Comparison of ENCODE assay signal across 7 cellular contexts in the genomic region with DNA sequence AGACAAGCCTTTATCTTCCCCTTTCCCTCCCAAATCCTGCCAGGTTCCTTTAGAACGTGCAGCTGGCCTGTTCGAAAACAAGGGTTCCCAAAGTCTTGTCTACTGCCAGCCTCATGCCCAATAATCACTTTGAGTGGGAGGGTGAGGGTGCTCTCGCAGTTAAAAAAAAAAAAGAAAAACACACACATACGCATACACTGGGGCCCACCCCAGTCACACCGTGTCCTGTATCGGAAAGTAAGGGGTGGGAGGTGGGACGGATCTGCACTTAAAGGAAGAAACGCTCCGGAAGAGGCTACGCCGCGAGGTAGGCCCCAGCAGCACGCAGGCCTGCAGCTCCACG. TPM values are rescaled to one million over a fixed set of nuclear protein-coding genes. Genes with fewer than 3 reads are reported as not detected.
A peak's percentile ranks its signal among the peaks of the same experiment; 100 is the strongest.
DNase-seq lines count a peak whose midpoint lies in the region; TF ChIP-seq lines count a peak whose summit lies in the region.

No MANE protein-coding gene starts in this region.

- peak overlapping the region; percentile 6 for H3K18ac ChIP-seq in neuronal stem cell (ENCODE audit: low read length)

- H2BK5ac ChIP-seq in neuronal stem cell (ENCODE audit: low read length) = no peak overlapping the region

- H3K14ac ChIP-seq in neuronal stem cell (ENCODE audit: low read length) = no peak overlapping the region

- DNase-seq in HFF-Myc (ENCODE audit: extremely low read depth, low read depth) (no peak), RKO (ENCODE audit: low spot score) (peak; percentile 56), dorsolateral prefrontal cortex (no peak), neuronal stem cell (ENCODE audit: low spot score) (no peak), HCEC 1CT (no peak)
- no peak for DNase-seq in central memory CD4-positive, alpha-beta T cell

- H3K4me2 ChIP-seq in neuronal stem cell (ENCODE audit: insufficient read depth, low read length, poor library complexity, severe bottlenecking) = peak overlapping the region; percentile 71

- no peak overlapping the region for H2BK120ac ChIP-seq in neuronal stem cell (ENCODE audit: low read depth, low read length)

- no peak overlapping the region for H3K23ac ChIP-seq in neuronal stem cell (ENCODE audit: low read depth, low read length, poor library complexity)

- no peak overlapping the region for H2BK12ac ChIP-seq in neuronal stem cell (ENCODE audit: low read length)

- no peak overlapping the region for H3K4ac ChIP-seq in neuronal stem cell (ENCODE audit: low read length)

- no peak overlapping the region for H4K8ac ChIP-seq in neuronal stem cell (ENCODE audit: low read depth, low read length)

- H3K4me1 ChIP-seq in neuronal stem cell (ENCODE audit: control insufficient read depth in 2 of 2, insufficient read depth in 1 of 2, low read depth in 1 of 2, low read length in 2 of 2) = peaks cover 6 to 8% of the 10 kb centered on the region in 2 donors

- no peak overlapping the region for H2AK5ac ChIP-seq in neuronal stem cell (ENCODE audit: low read depth, low read length)

- H3K9ac ChIP-seq in neuronal stem cell (ENCODE audit: low read depth, low read length, poor library complexity) = peak overlapping the region; percentile 71

- peaks cover 3 to 44% of the 10 kb centered on the region in 2 donors for H3K36me3 ChIP-seq in neuronal stem cell (replicated peaks in 1 of 2; ENCODE audit: control insufficient read depth in 2 of 2, insufficient read depth in 2 of 2, low read length in 2 of 2)

- intact Hi-C loops in dorsolateral prefrontal cortex (cut with DNase I) = no loop called here

- no peak overlapping the region for H2BK15ac ChIP-seq in neuronal stem cell (ENCODE audit: low read length)

- no peaks in the 10 kb centered on the region for H3K79me1 ChIP-seq in neuronal stem cell (ENCODE audit: low read depth, low read length)

- H3K4me3 ChIP-seq in GM12875 (ENCODE audit: low read depth, low read length) (peak overlapping the region; percentile 65), HFF-Myc (replicated peaks; ENCODE audit: low read depth, low read length) (peak overlapping the region; percentile 91), dorsolateral prefrontal cortex (peak overlapping the region; percentile 53 to 91 (median 78)), neuronal stem cell (ENCODE audit: low read length in 2 of 2) (peak overlapping the region; percentile 89 to 93)

- TF ChIP-seq CTCF in GM12875 (IDR thresholded peaks at IDR 0.05; ENCODE audit: borderline replicate concordance, insufficient read depth, low read depth, low read length) (no peak), HFF-Myc (IDR thresholded peaks at IDR 0.05; ENCODE audit: low read depth, low read length, missing control alignments) (no peak), dorsolateral prefrontal cortex (IDR thresholded peaks at IDR 0.05 in 54 of 56, conservative IDR thresholded peaks at IDR 0.05 in 2 of 56; ENCODE audit: low read depth in 1 of 56, partially characterized antibody in 56 of 56) (no peak)

- H3K27me3 ChIP-seq in dorsolateral prefrontal cortex (no peaks in the 10 kb centered on the region), neuronal stem cell (ENCODE audit: control insufficient read depth in 3 of 3, insufficient read depth in 3 of 3, low read depth in 1 of 3, low read length in 3 of 3) (no peaks in the 10 kb centered on the region)

- H2AFZ ChIP-seq in neuronal stem cell (ENCODE audit: low read length) = peak overlapping the region; percentile 92

- H3K9me3 ChIP-seq in neuronal stem cell (replicated peaks in 1 of 2; ENCODE audit: control insufficient read depth in 2 of 2, insufficient read depth in 1 of 2, low read depth in 1 of 2, low read length in 2 of 2) = no peaks in the 10 kb centered on the region

- H4K91ac ChIP-seq in neuronal stem cell (ENCODE audit: low read depth, low read length, poor library complexity) = no peak overlapping the region

- H3K27ac ChIP-seq in dorsolateral prefrontal cortex (peak overlapping the region in 38 of 59 donors; percentile 28 to 99 (median 96)), neuronal stem cell (replicated peaks; ENCODE audit: low read length) (peak overlapping the region; percentile 80)

- no CpG with 5 or more reads among the region's 14 CpGs for WGBS in neuronal stem cell (ENCODE audit: extremely low coverage in 2 of 2, insufficient read length in 2 of 2, insufficient replicate concordance in 1 of 2), 2 donors

RNA-seq across cellular contexts. Expression of a gene that starts 0.5 kb away (rescaled TPM):
- 10 to 100 TPM in 1 of 120 experiments, 1 to 10 TPM in 117, under 1 TPM in 2; 0.25 to 10.6 (median 4.8) TPM for total RNA-seq in dorsolateral prefrontal cortex
- 77.0 TPM for polyA plus RNA-seq in neuronal stem cell (2013, experiment 1 of 2)
- 81.3 TPM for polyA plus RNA-seq in neuronal stem cell (2013, experiment 2 of 2)
